In the genomic region with DNA sequence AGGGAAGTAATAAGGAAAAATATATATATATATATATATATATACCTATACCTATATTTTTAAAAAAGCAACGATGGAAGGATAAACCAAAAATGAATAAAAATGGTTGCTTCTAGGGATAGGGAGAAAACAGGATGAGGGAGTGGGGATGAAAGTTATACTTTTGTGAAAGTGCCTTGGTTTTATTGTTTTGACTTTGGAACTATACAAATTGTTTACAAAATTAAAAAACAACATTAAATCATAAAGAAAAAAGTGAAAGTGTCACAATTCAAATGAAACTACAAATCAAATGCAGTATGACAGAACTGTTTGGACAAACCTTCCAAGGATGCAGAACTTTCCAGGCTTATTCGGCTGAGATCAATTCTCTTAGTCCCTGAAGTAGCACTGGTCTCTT, we compare ENCODE assay signal across 30 cellular contexts.
"Had no signal": no experiment of that assay in that cellular context is flagged by ENCODE, and none has a peak within 500 bp of the region (broad histone marks: within the 10 kb centered on the region; RNA-seq: fewer than 3 reads in every experiment).

No MANE protein-coding gene starts in this region.

- H3K36me3 ChIP-seq: breast epithelium had no signal

- H3K4me3 ChIP-seq: breast epithelium, cardiac muscle cell, colonic mucosa, heart left ventricle had no signal

- H3K4me1 ChIP-seq: breast epithelium, colonic mucosa, heart left ventricle had no signal

- H3K4me1 Mint-ChIP-seq: activated CD4-positive, alpha-beta memory T cell treated with anti-CD3 and anti-CD28 coated beads, Interleukin-2, amount 10 ng/mL, durations not matched to agents 7 days and 5 days; activated CD4-positive, alpha-beta T cell treated with anti-CD3 and anti-CD28 coated beads, Interleukin-2, amount 10 ng/mL, durations not matched to agents 7 days and 5 days; activated T-helper 17 cell treated with anti-CD3 and anti-CD28 coated beads, Interleukin-2, amount 50 U/mL, for 72 hours; brain; WTC11 had no signal

- ATAC-seq: activated T-helper 17 cell treated with anti-CD3 and anti-CD28 coated beads, Interleukin-2, amount 50 U/mL, for 72 hours; esophagus mucosa; heart left ventricle; WTC11 had no signal

- H3K27me3 Mint-ChIP-seq: activated CD4-positive, alpha-beta memory T cell treated with anti-CD3 and anti-CD28 coated beads, Interleukin-2, amount 10 ng/mL, durations not matched to agents 7 days and 5 days; activated CD4-positive, alpha-beta T cell treated with anti-CD3 and anti-CD28 coated beads, Interleukin-2, amount 10 ng/mL, durations not matched to agents 7 days and 5 days; activated naive CD8-positive, alpha-beta T cell; activated T-helper 17 cell treated with anti-CD3 and anti-CD28 coated beads, Interleukin-2, amount 50 U/mL, for 72 hours; brain had no signal

- H3K4me3 Mint-ChIP-seq: activated CD4-positive, alpha-beta memory T cell treated with anti-CD3 and anti-CD28 coated beads, Interleukin-2, amount 10 ng/mL, durations not matched to agents 7 days and 5 days; activated CD4-positive, alpha-beta T cell treated with anti-CD3 and anti-CD28 coated beads, Interleukin-2, amount 10 ng/mL, durations not matched to agents 7 days and 5 days; activated naive CD8-positive, alpha-beta T cell; activated T-helper 17 cell treated with anti-CD3 and anti-CD28 coated beads, Interleukin-2, amount 50 U/mL, for 72 hours; brain; endodermal cell; WTC11 had no signal

- H3K27me3 ChIP-seq: breast epithelium, cardiac muscle cell, colonic mucosa, heart left ventricle had no signal

- H3K27ac Mint-ChIP-seq: activated CD4-positive, alpha-beta memory T cell treated with anti-CD3 and anti-CD28 coated beads, Interleukin-2, amount 10 ng/mL, durations not matched to agents 7 days and 5 days; activated CD4-positive, alpha-beta T cell treated with anti-CD3 and anti-CD28 coated beads, Interleukin-2, amount 10 ng/mL, durations not matched to agents 7 days and 5 days; activated naive CD8-positive, alpha-beta T cell; activated T-helper 17 cell treated with anti-CD3 and anti-CD28 coated beads, Interleukin-2, amount 50 U/mL, for 72 hours; brain; endodermal cell; WTC11 had no signal

- H3K9me3 ChIP-seq: breast epithelium, colonic mucosa, heart left ventricle had no signal

- H3K36me3 Mint-ChIP-seq: WTC11 had no signal

- DNase-seq: activated CD4-positive, alpha-beta memory T cell treated with anti-CD3 and anti-CD28 coated beads, Interleukin-2, amount 10 ng/mL, durations not matched to agents 7 days and 5 days; activated CD4-positive, alpha-beta T cell treated with anti-CD3 and anti-CD28 coated beads for 1 hour; activated CD4-positive, alpha-beta T cell treated with anti-CD3 and anti-CD28 coated beads for 4 hours; activated CD4-positive, alpha-beta T cell treated with anti-CD3 and anti-CD28 coated beads, Interleukin-2, amount 10 ng/mL, durations not matched to agents 7 days and 5 days; activated CD4-positive, alpha-beta T cell treated with anti-CD3 and anti-CD28 coated beads, Interleukin-2, amount 50 U/mL, for 4 hours; activated CD8-positive, alpha-beta memory T cell treated with anti-CD3 and anti-CD28 coated beads, Interleukin-2, amount 50 U/mL, for 48 hours; activated effector memory CD4-positive, alpha-beta T cell treated with Interleukin-2 at 50 U/mL for 16 hours; activated gamma-delta T cell treated with Interleukin-2 at 50 U/mL for 16 hours; activated naive CD4-positive, alpha-beta T cell treated with anti-CD3 and anti-CD28 coated beads, Interleukin-2, amount 50 U/mL, for 16 hours; activated naive CD4-positive, alpha-beta T cell treated with Interleukin-2 at 50 U/mL for 16 hours; activated T-cell treated with anti-CD3 and anti-CD28 coated beads for 4 hours; amniotic stem cell; aorta; central memory CD4-positive, alpha-beta T cell; cerebellar nuclear complex; colonic mucosa; effector memory CD4-positive, alpha-beta T cell; endodermal cell; foreskin fibroblast; glutamatergic neuron; heart left ventricle; T-helper 2 cell had no signal

- H3K9me3 Mint-ChIP-seq: activated CD4-positive, alpha-beta memory T cell treated with anti-CD3 and anti-CD28 coated beads, Interleukin-2, amount 10 ng/mL, durations not matched to agents 7 days and 5 days; activated CD4-positive, alpha-beta T cell treated with anti-CD3 and anti-CD28 coated beads, Interleukin-2, amount 10 ng/mL, durations not matched to agents 7 days and 5 days; activated T-helper 17 cell treated with anti-CD3 and anti-CD28 coated beads, Interleukin-2, amount 50 U/mL, for 72 hours; brain; endodermal cell; WTC11 had no signal

- H3K27ac ChIP-seq: breast epithelium, cardiac muscle cell, colonic mucosa, heart left ventricle, VCaP had no signal
